ENCODE assay signal across 6 cellular contexts in the genomic region with DNA sequence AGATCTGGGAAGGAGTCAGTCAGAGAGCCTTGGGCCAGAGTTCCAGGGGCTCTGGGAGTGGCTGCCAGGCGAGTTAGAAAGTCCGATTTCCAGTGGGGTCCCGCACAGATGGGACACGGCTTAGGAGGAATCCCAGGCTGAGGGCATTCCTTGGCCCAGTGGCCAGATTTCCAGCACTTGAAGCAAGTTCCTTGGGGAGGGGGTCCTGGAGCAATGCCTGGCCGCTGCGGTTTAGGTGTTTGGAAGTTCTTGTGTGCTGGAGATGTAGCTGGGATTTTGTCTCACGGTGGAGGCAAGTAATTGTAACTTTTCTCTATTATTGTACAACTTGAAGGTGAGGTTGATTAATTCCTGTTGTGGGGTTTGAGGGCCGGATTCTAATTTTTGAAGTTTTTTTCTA.
DNase-seq lines count a peak whose midpoint lies in the region; ATAC-seq and TF ChIP-seq lines count a peak whose summit lies in the region.
"Not testable (repeated sequence)": the region's sequence is repeated elsewhere in the genome, so short reads cannot be mapped to it uniquely, and the experiment has no call there.

No MANE protein-coding gene starts in this region.

- H3K4me2 ChIP-seq in GM23338: not testable (repeated sequence)

- not testable (repeated sequence) for TF ChIP-seq CTCF in GM23338 (conservative IDR thresholded peaks at IDR 0.05; ENCODE audit: low read depth in 2 of 2); esophagus muscularis mucosa (IDR thresholded peaks at IDR 0.05); nephron progenitor cell (IDR thresholded peaks at IDR 0.05)

- H3K4me3 Mint-ChIP-seq in GM23338; activated CD8-positive, alpha-beta memory T cell treated with anti-CD3 and anti-CD28 coated beads, Interleukin-2, amount 10 ng/mL, durations not matched to agents 7 days and 5 days; nephron progenitor cell: not testable (repeated sequence)

- not testable (repeated sequence) for H3K4me1 Mint-ChIP-seq in GM23338; activated CD8-positive, alpha-beta memory T cell treated with anti-CD3 and anti-CD28 coated beads, Interleukin-2, amount 10 ng/mL, durations not matched to agents 7 days and 5 days
- peaks cover 23% of the 10 kb centered on the region for H3K4me1 Mint-ChIP-seq in nephron progenitor cell

- WGBS in esophagus muscularis mucosa: 89% methylated on average over 6 of the region's 8 CpGs

- 0 out of 2 replicates have a peak overlapping the region, but pooled peaks have one; percentile 28 for H2AFZ ChIP-seq in GM23338

- H3K27me3 Mint-ChIP-seq in GM23338 (ENCODE audit: insufficient read depth, low read depth, poor library complexity); activated CD8-positive, alpha-beta memory T cell treated with anti-CD3 and anti-CD28 coated beads, Interleukin-2, amount 10 ng/mL, durations not matched to agents 7 days and 5 days: not testable (repeated sequence)
- H3K27me3 Mint-ChIP-seq in nephron progenitor cell (ENCODE audit: low read depth, poor library complexity): peaks cover 16% of the 10 kb centered on the region

- TF ChIP-seq EP300 in esophagus muscularis mucosa (IDR thresholded peaks at IDR 0.05): not testable (repeated sequence)

- not testable (repeated sequence) for H3K27ac Mint-ChIP-seq in GM23338; activated CD8-positive, alpha-beta memory T cell treated with anti-CD3 and anti-CD28 coated beads, Interleukin-2, amount 10 ng/mL, durations not matched to agents 7 days and 5 days
- peak overlapping the region; percentile 38 for H3K27ac Mint-ChIP-seq in nephron progenitor cell

- CTCF ChIA-PET in activated CD8-positive, alpha-beta memory T cell treated with anti-CD3 and anti-CD28 coated beads, Interleukin-2, amount 10 ng/mL, durations not matched to agents 7 days and 5 days (lab: Charles Lee): not testable (repeated sequence)

- H3K9me2 ChIP-seq in GM23338 (ENCODE audit: insufficient read depth): not testable (repeated sequence)

- intact Hi-C loops in esophagus muscularis mucosa (cut with DNase I): not testable (repeated sequence)

- ATAC-seq in GM23338; activated CD8-positive, alpha-beta memory T cell treated with anti-CD3 and anti-CD28 coated beads, Interleukin-2, amount 10 ng/mL, durations not matched to agents 7 days and 5 days; left lobe of liver: not testable (repeated sequence)

- not testable (repeated sequence) for H3K4me1 ChIP-seq in GM23338 (ENCODE audit: insufficient read depth); esophagus muscularis mucosa

- not testable (repeated sequence) for H3F3A ChIP-seq in GM23338 (replicated peaks; ENCODE audit: low read depth)

- not testable (repeated sequence) for H3K36me3 ChIP-seq in GM23338 (ENCODE audit: insufficient read depth); esophagus muscularis mucosa

- not testable (repeated sequence) for H4K20me1 ChIP-seq in GM23338 (replicated peaks; ENCODE audit: insufficient read depth)

- not testable (repeated sequence) for H3K9me3 Mint-ChIP-seq in GM23338; activated CD8-positive, alpha-beta memory T cell treated with anti-CD3 and anti-CD28 coated beads, Interleukin-2, amount 10 ng/mL, durations not matched to agents 7 days and 5 days (ENCODE audit: low read depth); nephron progenitor cell

- H3K4me3 ChIP-seq in GM23338, esophagus muscularis mucosa: not testable (repeated sequence)

- H3K27ac ChIP-seq in GM23338 (ENCODE audit: low read depth); esophagus muscularis mucosa (replicated peaks in 1 of 4): not testable (repeated sequence)

- H3K36me3 Mint-ChIP-seq in GM23338 (ENCODE audit: low read depth); activated CD8-positive, alpha-beta memory T cell treated with anti-CD3 and anti-CD28 coated beads, Interleukin-2, amount 10 ng/mL, durations not matched to agents 7 days and 5 days; nephron progenitor cell (ENCODE audit: low read depth): not testable (repeated sequence)

- H3K9me3 ChIP-seq in esophagus muscularis mucosa: not testable (repeated sequence)

- TF ChIP-seq POLR2A in esophagus muscularis mucosa (IDR thresholded peaks at IDR 0.05; ENCODE audit: low read depth): not testable (repeated sequence)

- not testable (repeated sequence) for DNase-seq in GM23338 (ENCODE audit: low spot score); nephron progenitor cell
- peak; percentile 16 for DNase-seq in activated CD8-positive, alpha-beta memory T cell treated with anti-CD3 and anti-CD28 coated beads, Interleukin-2, amount 10 ng/mL, durations not matched to agents 7 days and 5 days
- DNase-seq in esophagus muscularis mucosa (ENCODE audit: extremely low spot score): peak; percentile 90
- peak; percentile 23 for DNase-seq in left lobe of liver (ENCODE audit: low spot score)
- peak; percentile 9 for DNase-seq in ureter (ENCODE audit: low spot score)

- H3K27me3 ChIP-seq in GM23338 (ENCODE audit: insufficient read depth); esophagus muscularis mucosa: not testable (repeated sequence)

- H3K79me2 ChIP-seq in GM23338 (replicated peaks; ENCODE audit: insufficient read depth): not testable (repeated sequence)
